11 cellular contexts compared by ENCODE assay signal in genomic region chr5:215256-215655, GRCh38. TPM values are rescaled to one million over a fixed set of nuclear protein-coding genes. Genes with fewer than 3 reads are reported as not detected.
A peak's percentile ranks its signal among the peaks of the same experiment; 100 is the strongest.
DNase-seq lines count a peak whose midpoint lies in the region; ATAC-seq and TF ChIP-seq lines count a peak whose summit lies in the region.
"Not testable (repeated sequence)": the region's sequence is repeated elsewhere in the genome, so short reads cannot be mapped to it uniquely, and the experiment has no call there.
"Had no signal": no experiment of that assay in that cellular context is flagged by ENCODE, and none has a peak within 500 bp of the region (broad histone marks: within the 10 kb centered on the region; RNA-seq: fewer than 3 reads in every experiment).

No MANE protein-coding gene starts in this region.

- H3K27me3 Mint-ChIP-seq in activated CD8-positive, alpha-beta T cell treated with anti-CD3 and anti-CD28 coated beads, Interleukin-2, amount 10 ng/mL, durations not matched to agents 7 days and 5 days (ENCODE audit: low read depth); activated naive CD8-positive, alpha-beta T cell treated with anti-CD3 and anti-CD28 coated beads, Interleukin-2, amount 10 ng/mL, durations not matched to agents 7 days and 5 days; naive B cell: not testable (repeated sequence)

- ATAC-seq in activated CD8-positive, alpha-beta T cell treated with anti-CD3 and anti-CD28 coated beads, Interleukin-2, amount 10 ng/mL, durations not matched to agents 7 days and 5 days; activated naive CD8-positive, alpha-beta T cell treated with anti-CD3 and anti-CD28 coated beads, Interleukin-2, amount 10 ng/mL, durations not matched to agents 7 days and 5 days (ENCODE audit: low read depth); naive B cell (ENCODE audit: low read depth in 2 of 2): not testable (repeated sequence)
- peak; percentile 60 for ATAC-seq in esophagus mucosa

- in situ Hi-C loops in ACHN (cut with HindIII; ENCODE audit: low pct_ligation_motif_present, low pct_unique_long_range_greater_than_20kb, low sequenced_read_pairs); GM23248 (cut with MboI): not testable (repeated sequence)

- WGBS in GM23248 (ENCODE audit: low coverage in 1 of 2, low lambda C conversion rate in 2 of 2, missing lambda C conversion rate in 2 of 2), 2 experiments = 20 to 29% methylated on average over 2 of the region's 2 CpGs
- 77% methylated on average over 2 of the region's 2 CpGs for WGBS in smooth muscle cell (ENCODE audit: low lambda C conversion rate)

- not testable (repeated sequence) for H3K36me3 ChIP-seq in GM23248 (ENCODE audit: low read depth); smooth muscle cell (ENCODE audit: low read depth)

- H3F3A ChIP-seq in GM23248 (ENCODE audit: insufficient read depth) = peaks cover 15% of the 10 kb centered on the region; the same call in 1 of the 2 replicates
- H3F3A ChIP-seq in smooth muscle cell (ENCODE audit: low read depth) = not testable (repeated sequence)

- not testable (repeated sequence) for H3K9me2 ChIP-seq in GM23248 (ENCODE audit: insufficient read depth)

- peaks cover 26% of the 10 kb centered on the region for H3K36me3 Mint-ChIP-seq in activated CD8-positive, alpha-beta T cell treated with anti-CD3 and anti-CD28 coated beads, Interleukin-2, amount 10 ng/mL, durations not matched to agents 7 days and 5 days (ENCODE audit: low read depth)
- peaks cover 13% of the 10 kb centered on the region for H3K36me3 Mint-ChIP-seq in activated naive CD8-positive, alpha-beta T cell treated with anti-CD3 and anti-CD28 coated beads, Interleukin-2, amount 10 ng/mL, durations not matched to agents 7 days and 5 days
- H3K36me3 Mint-ChIP-seq in naive B cell = not testable (repeated sequence)

- POLR2A ChIA-PET in RWPE1 (lab: Yijun Ruan, JAX; ENCODE audit: low non-redundant PET); activated CD8-positive, alpha-beta T cell treated with anti-CD3 and anti-CD28 coated beads, Interleukin-2, amount 10 ng/mL, durations not matched to agents 7 days and 5 days (lab: Charles Lee); activated naive CD8-positive, alpha-beta T cell treated with anti-CD3 and anti-CD28 coated beads, Interleukin-2, amount 10 ng/mL, durations not matched to agents 7 days and 5 days (lab: Charles Lee): not testable (repeated sequence)

- DNase-seq in ACHN (peak; percentile 11), GM23248 (peak; percentile 65)
- DNase-seq in RWPE1 (ENCODE audit: low spot score); activated CD8-positive, alpha-beta T cell treated with anti-CD3 and anti-CD28 coated beads, Interleukin-2, amount 10 ng/mL, durations not matched to agents 7 days and 5 days; activated naive CD8-positive, alpha-beta T cell treated with anti-CD3 and anti-CD28 coated beads, Interleukin-2, amount 10 ng/mL, durations not matched to agents 7 days and 5 days; naive B cell; smooth muscle cell (lab: John Stamatoyannopoulos, UW; ENCODE audit: unreplicated experiment): not testable (repeated sequence)

- CTCF ChIA-PET in RWPE1 (lab: Yijun Ruan, JAX); activated CD8-positive, alpha-beta T cell treated with anti-CD3 and anti-CD28 coated beads, Interleukin-2, amount 10 ng/mL, durations not matched to agents 7 days and 5 days (lab: Charles Lee): not testable (repeated sequence)

- H2AFZ ChIP-seq in GM23248; smooth muscle cell (ENCODE audit: low read depth): not testable (repeated sequence)

- H3K4me1 Mint-ChIP-seq in activated CD8-positive, alpha-beta T cell treated with anti-CD3 and anti-CD28 coated beads, Interleukin-2, amount 10 ng/mL, durations not matched to agents 7 days and 5 days (ENCODE audit: low read depth) = peaks cover 38% of the 10 kb centered on the region
- peaks cover 23% of the 10 kb centered on the region for H3K4me1 Mint-ChIP-seq in activated naive CD8-positive, alpha-beta T cell treated with anti-CD3 and anti-CD28 coated beads, Interleukin-2, amount 10 ng/mL, durations not matched to agents 7 days and 5 days
- peaks cover 27 to 50% (median 42%) of the 10 kb centered on the region in 3 donors for H3K4me1 Mint-ChIP-seq in naive B cell

- not testable (repeated sequence) for H3K9me3 ChIP-seq in GM23248 (ENCODE audit: low read depth); smooth muscle cell (replicated peaks; ENCODE audit: low read depth)

- H3K4me3 Mint-ChIP-seq in activated CD8-positive, alpha-beta T cell treated with anti-CD3 and anti-CD28 coated beads, Interleukin-2, amount 10 ng/mL, durations not matched to agents 7 days and 5 days = peak overlapping the region; percentile 0
- H3K4me3 Mint-ChIP-seq in activated naive CD8-positive, alpha-beta T cell treated with anti-CD3 and anti-CD28 coated beads, Interleukin-2, amount 10 ng/mL, durations not matched to agents 7 days and 5 days = peak overlapping the region; percentile 15
- peak overlapping the region; percentile 18 to 79 (median 34) for H3K4me3 Mint-ChIP-seq in naive B cell

- peaks cover 55% of the 10 kb centered on the region for H3K79me2 ChIP-seq in GM23248 (ENCODE audit: insufficient read depth)
- peaks cover 48% of the 10 kb centered on the region for H3K79me2 ChIP-seq in smooth muscle cell (ENCODE audit: low read depth)

- H3K4me1 ChIP-seq in GM23248 (ENCODE audit: insufficient read depth) = peaks cover 12% of the 10 kb centered on the region
- H3K4me1 ChIP-seq in smooth muscle cell (ENCODE audit: low read depth) = peaks cover 14% of the 10 kb centered on the region

- not testable (repeated sequence) for H4K20me1 ChIP-seq in GM23248 (ENCODE audit: insufficient read depth)
- H4K20me1 ChIP-seq in smooth muscle cell (ENCODE audit: low read depth) = peaks cover 49% of the 10 kb centered on the region

- peak overlapping the region; percentile 18 for H3K27ac Mint-ChIP-seq in activated CD8-positive, alpha-beta T cell treated with anti-CD3 and anti-CD28 coated beads, Interleukin-2, amount 10 ng/mL, durations not matched to agents 7 days and 5 days
- H3K27ac Mint-ChIP-seq in activated naive CD8-positive, alpha-beta T cell treated with anti-CD3 and anti-CD28 coated beads, Interleukin-2, amount 10 ng/mL, durations not matched to agents 7 days and 5 days = peak overlapping the region; percentile 60
- peak overlapping the region in 3 of 6 donors; percentile 1 to 38 (median 35) for H3K27ac Mint-ChIP-seq in naive B cell

- TF ChIP-seq CTCF in RWPE1 (conservative IDR thresholded peaks at IDR 0.05; ENCODE audit: low read depth); smooth muscle cell (IDR thresholded peaks at IDR 0.05; ENCODE audit: borderline replicate concordance, insufficient read depth, poor library complexity, severe bottlenecking): not testable (repeated sequence)

- H3K27ac ChIP-seq in GM23248 (peak overlapping the region; percentile 79), RWPE1 (peak overlapping the region; percentile 75), smooth muscle cell (ENCODE audit: low read depth) (peak overlapping the region; percentile 31)

- peak overlapping the region; percentile 85 for H3K4me2 ChIP-seq in GM23248 (ENCODE audit: unreplicated experiment)
- H3K4me2 ChIP-seq in smooth muscle cell = peak overlapping the region; percentile 71

- peak overlapping the region; percentile 47 for H3K9ac ChIP-seq in GM23248
- not testable (repeated sequence) for H3K9ac ChIP-seq in smooth muscle cell (ENCODE audit: low read depth)

- H3K27me3 ChIP-seq in GM23248 (replicated peaks; ENCODE audit: insufficient read depth); smooth muscle cell (ENCODE audit: low read depth): not testable (repeated sequence)

- not testable (repeated sequence) for H3K9me3 Mint-ChIP-seq in activated CD8-positive, alpha-beta T cell treated with anti-CD3 and anti-CD28 coated beads, Interleukin-2, amount 10 ng/mL, durations not matched to agents 7 days and 5 days (ENCODE audit: insufficient read depth); activated naive CD8-positive, alpha-beta T cell treated with anti-CD3 and anti-CD28 coated beads, Interleukin-2, amount 10 ng/mL, durations not matched to agents 7 days and 5 days; naive B cell

- H3K4me3 ChIP-seq in GM23248 = peak overlapping the region; percentile 59
- H3K4me3 ChIP-seq in smooth muscle cell = not testable (repeated sequence)

RNA-seq across cellular contexts. Expression of gene CCDC127, which starts 2.7 kb away (rescaled TPM):
- total RNA-seq in GM23248 (2014; rRNA removed; shearing (Covaris generic)) = 6.3 and 7.5 TPM in 2 replicates
- polyA plus RNA-seq in GM23248 (2016; fragmentation: Nextera tagmentation; extraction: Ambion mirVana) (10.4 and 11.3 TPM in 2 replicates), naive B cell (ENCODE audit: low read depth in 6 of 6) (1 to 10 TPM; 1.7 to 5.8 (median 2.5) TPM), smooth muscle cell (8.6 and 9.0 TPM in 2 replicates)
- total RNA-seq in activated CD8-positive, alpha-beta T cell treated with anti-CD3 and anti-CD28 coated beads, Interleukin-2, amount 10 ng/mL, durations not matched to agents 7 days and 5 days = 1 to 10 TPM; 5.3 to 6.8 TPM
- total RNA-seq in activated naive CD8-positive, alpha-beta T cell treated with anti-CD3 and anti-CD28 coated beads, Interleukin-2, amount 10 ng/mL, durations not matched to agents 7 days and 5 days = 1 to 10 TPM; 6.2 to 7.8 TPM
- total RNA-seq in esophagus mucosa (1.6 TPM), smooth muscle cell (2.8 and 3.2 TPM in 2 replicates)

RNA-seq across cellular contexts. Expression of gene SDHA, which starts 2.9 kb away (rescaled TPM):
- 64.1 and 71.5 TPM in 2 replicates for total RNA-seq in GM23248 (2014; rRNA removed; shearing (Covaris generic))
- polyA plus RNA-seq in GM23248 (2016; fragmentation: Nextera tagmentation; extraction: Ambion mirVana) (95.9 and 99.2 TPM in 2 replicates), naive B cell (ENCODE audit: low read depth in 6 of 6) (100 to 1,000 TPM; 145 to 224 (median 180) TPM), smooth muscle cell (120 and 130 TPM in 2 replicates)
- 100 to 1,000 TPM; 145 to 152 TPM for total RNA-seq in activated CD8-positive, alpha-beta T cell treated with anti-CD3 and anti-CD28 coated beads, Interleukin-2, amount 10 ng/mL, durations not matched to agents 7 days and 5 days
- total RNA-seq in activated naive CD8-positive, alpha-beta T cell treated with anti-CD3 and anti-CD28 coated beads, Interleukin-2, amount 10 ng/mL, durations not matched to agents 7 days and 5 days = 100 to 1,000 TPM; 167 to 172 TPM
- total RNA-seq in esophagus mucosa (53.6 TPM), smooth muscle cell (59.7 and 68.7 TPM in 2 replicates)

RNA-seq across cellular contexts. Expression of gene LRRC14B, which starts 24.0 kb away (rescaled TPM):
- not detected in 2 replicates for total RNA-seq in GM23248 (2014; rRNA removed; shearing (Covaris generic))
- polyA plus RNA-seq in GM23248 (2016; fragmentation: Nextera tagmentation; extraction: Ambion mirVana) (not detected in 2 replicates), naive B cell (ENCODE audit: low read depth in 6 of 6) (not detected), smooth muscle cell (0.11 TPM in 1 of 2 replicates, not detected in the other)
- not detected for total RNA-seq in activated CD8-positive, alpha-beta T cell treated with anti-CD3 and anti-CD28 coated beads, Interleukin-2, amount 10 ng/mL, durations not matched to agents 7 days and 5 days
- under 1 TPM; 0.37 to 0.44 TPM for total RNA-seq in activated naive CD8-positive, alpha-beta T cell treated with anti-CD3 and anti-CD28 coated beads, Interleukin-2, amount 10 ng/mL, durations not matched to agents 7 days and 5 days
- total RNA-seq in esophagus mucosa (not detected), smooth muscle cell (0.22 TPM in 1 of 2 replicates, not detected in the other)
- total RNA-seq: A673, dermis microvascular lymphatic vessel endothelial cell had no signal
- polyA plus RNA-seq: liver had no signal

RNA-seq across cellular contexts. Expression of gene PDCD6, which starts 56.2 kb away (rescaled TPM):
- total RNA-seq in GM23248 (2014; rRNA removed; shearing (Covaris generic)) = 117 and 131 TPM in 2 replicates
- polyA plus RNA-seq in GM23248 (2016; fragmentation: Nextera tagmentation; extraction: Ambion mirVana) = 199 and 200 TPM in 2 replicates
- 100 to 1,000 TPM in 1 of 2 experiments, 10 to 100 TPM in 1; 96.1 to 101 TPM for total RNA-seq in activated CD8-positive, alpha-beta T cell treated with anti-CD3 and anti-CD28 coated beads, Interleukin-2, amount 10 ng/mL, durations not matched to agents 7 days and 5 days
- total RNA-seq in activated naive CD8-positive, alpha-beta T cell treated with anti-CD3 and anti-CD28 coated beads, Interleukin-2, amount 10 ng/mL, durations not matched to agents 7 days and 5 days = 10 to 100 TPM; 85.6 to 87.6 TPM
- 96.8 TPM for total RNA-seq in esophagus mucosa
- 100 to 1,000 TPM; 200 to 248 (median 220) TPM for polyA plus RNA-seq in naive B cell (ENCODE audit: low read depth in 6 of 6)
- 96.2 and 142 TPM in 2 replicates for total RNA-seq in smooth muscle cell
- 148 and 166 TPM in 2 replicates for polyA plus RNA-seq in smooth muscle cell
